In the genomic region with DNA sequence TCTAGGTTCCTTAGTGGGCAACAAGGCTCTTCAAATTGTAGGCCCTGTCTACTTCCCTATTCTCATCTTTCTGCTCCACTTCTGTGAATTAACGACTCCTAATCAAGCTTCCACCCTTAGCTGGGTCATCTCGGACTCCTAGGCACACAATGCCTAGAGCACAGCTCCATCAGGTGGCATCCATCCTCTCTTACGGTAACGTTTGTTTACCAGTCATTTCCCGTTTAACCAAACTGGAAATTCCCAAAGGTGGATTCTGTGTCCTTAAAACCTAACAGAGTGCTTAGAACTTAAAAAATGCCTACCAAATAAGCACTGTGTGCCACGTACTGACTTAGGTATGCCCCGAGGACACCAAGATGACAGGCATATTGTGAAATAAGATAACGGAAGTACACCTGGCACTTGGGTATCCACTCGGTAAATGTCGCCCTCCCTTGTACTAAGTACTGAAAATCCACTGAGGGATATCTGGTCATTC, we compare ENCODE assay signal across 8 cellular contexts. TPM values are rescaled to one million over a fixed set of nuclear protein-coding genes. Genes with fewer than 3 reads are reported as not detected.
DNase-seq lines count a peak whose midpoint lies in the region; ATAC-seq and TF ChIP-seq lines count a peak whose summit lies in the region.

No MANE protein-coding gene starts in this region.

- DNase-seq in GM12865 (ENCODE audit: low read depth): peak; percentile 59
- peak; percentile 83 for DNase-seq in OCI-M1 (lab: John Stamatoyannopoulos, UW)
- no peak for DNase-seq in coronary artery (ENCODE audit: low spot score)
- DNase-seq in naive thymus-derived CD4-positive, alpha-beta T cell: peak in 5 of 9 donors; percentile 16 to 24 (median 19)
- DNase-seq in DMS114 treated with DMSO at 0.1 percent for 48 hours (lab: John Stamatoyannopoulos, UW; ENCODE audit: unreplicated experiment): no peak
- no peak for DNase-seq in SK-N-DZ (ENCODE audit: low spot score)
- DNase-seq in COR-L47 (lab: John Stamatoyannopoulos, UW): no peak

- H3K4me3 Mint-ChIP-seq in naive thymus-derived CD4-positive, alpha-beta T cell: peak overlapping the region; percentile 89 to 99 (median 94)

- POLR2A ChIA-PET in naive thymus-derived CD4-positive, alpha-beta T cell (lab: Charles Lee): interaction anchor here (0.6 to 2.7 kb wide), 6 partner anchors 20 to 825 kb away, joined by 7 to 29 read pairs (median 8); partner anchors contain the start of genes LIN9 and SDE2

- ATAC-seq in naive thymus-derived CD4-positive, alpha-beta T cell: no peak

- H3K27me3 Mint-ChIP-seq in naive thymus-derived CD4-positive, alpha-beta T cell: no peaks in the 10 kb centered on the region

- intact Hi-C loops in naive thymus-derived CD4-positive, alpha-beta T cell (cut with micrococcal nuclease): loop anchor here (2.0 to 10.0 kb wide), 17 partner anchors 18 to 1736 kb away; partner anchors contain the start of genes COQ8A (in 2 of the 2), ITPKB (in 2 of the 2), LIN9 (in 2 of the 2) and SRP9 (in 2 of the 2)

- H3K27ac ChIP-seq in 22Rv1 (peak overlapping the region; percentile 96), coronary artery (no peak overlapping the region)
- peak overlapping the region; percentile 74 for H3K27ac ChIP-seq in naive thymus-derived CD4-positive, alpha-beta T cell (ENCODE audit: low read depth, low read length)

- CTCF ChIA-PET in naive thymus-derived CD4-positive, alpha-beta T cell (lab: Charles Lee): interaction anchor here (0.7 to 2.5 kb wide), 4 partner anchors 19 to 913 kb away, joined by 3 to 9 read pairs (median 4); no protein-coding TSS in a partner anchor

- no peaks in the 10 kb centered on the region for H3K9me3 ChIP-seq in naive thymus-derived CD4-positive, alpha-beta T cell (ENCODE audit: control insufficient read depth in 2 of 3, low read length in 3 of 3)

- no peak for TF ChIP-seq CTCF in 22Rv1 (IDR thresholded peaks at IDR 0.05)
- no peak for TF ChIP-seq CTCF in GM12865 (IDR thresholded peaks at IDR 0.05; ENCODE audit: insufficient read depth, low read depth, low read length, missing control alignments)
- TF ChIP-seq CTCF in coronary artery (IDR thresholded peaks at IDR 0.05): no peak

- H3K36me3 ChIP-seq in naive thymus-derived CD4-positive, alpha-beta T cell (ENCODE audit: control insufficient read depth in 2 of 3, insufficient read depth in 3 of 3, low read length in 3 of 3): peaks cover 3 to 15% (median 7%) of the 10 kb centered on the region in 3 experiments

- peaks cover 4 to 14% (median 5%) of the 10 kb centered on the region in 5 donors for H3K36me3 Mint-ChIP-seq in naive thymus-derived CD4-positive, alpha-beta T cell

- peaks cover 23 to 30% of the 10 kb centered on the region in 2 donors for H3K4me1 ChIP-seq in naive thymus-derived CD4-positive, alpha-beta T cell (ENCODE audit: control insufficient read depth in 2 of 2, insufficient read depth in 2 of 2, low read length in 2 of 2)

- H3K4me3 ChIP-seq in GM12865 (ENCODE audit: low read depth, low read length) (peak overlapping the region; percentile 94), coronary artery (peak overlapping the region; percentile 92)
- peak overlapping the region; percentile 82 for H3K4me3 ChIP-seq in naive thymus-derived CD4-positive, alpha-beta T cell (ENCODE audit: low read length)

- H3K4me1 Mint-ChIP-seq in naive thymus-derived CD4-positive, alpha-beta T cell: peaks cover 42 to 59% (median 48%) of the 10 kb centered on the region in 7 donors

- no peaks in the 10 kb centered on the region for H3K27me3 ChIP-seq in naive thymus-derived CD4-positive, alpha-beta T cell (ENCODE audit: control insufficient read depth in 2 of 2, insufficient read depth in 2 of 2, low read length in 2 of 2)

- H3K27ac Mint-ChIP-seq in naive thymus-derived CD4-positive, alpha-beta T cell: peak overlapping the region; percentile 68 to 96 (median 91)

- no peaks in the 10 kb centered on the region for H3K9me3 Mint-ChIP-seq in naive thymus-derived CD4-positive, alpha-beta T cell

RNA-seq across cellular contexts. Expression of gene PARP1, which starts 1.5 kb away (rescaled TPM):
- total RNA-seq in naive thymus-derived CD4-positive, alpha-beta T cell: 100 to 1,000 TPM in 2 of 5 experiments, 10 to 100 TPM in 3; 63.6 to 165 (median 89.3) TPM
- polyA plus RNA-seq in naive thymus-derived CD4-positive, alpha-beta T cell: 10 to 100 TPM; 85.6 to 95.1 TPM
- polyA plus RNA-seq in SK-N-DZ (2014; cell fraction: cytosol; rRNA removed): 181 and 222 TPM in 2 replicates
- 96.2 and 100 TPM in 2 replicates for polyA plus RNA-seq in SK-N-DZ (2014; cell fraction: nucleus; rRNA removed)

Comparison
In these comparisons a context has a peak if more than half of its experiments do, and no peak if none do; other contexts are left out.
1. H3K27ac ChIP-seq: peak in 22Rv1 (single experiment) and naive thymus-derived CD4-positive, alpha-beta T cell (single experiment); none in coronary artery (0 of 2).
2. DNase-seq: peak in GM12865 (single experiment), OCI-M1 (single experiment) and naive thymus-derived CD4-positive, alpha-beta T cell (5 of 9); none in coronary artery (single experiment), DMS114 treated with DMSO at 0.1 percent for 48 hours (single experiment), SK-N-DZ (single experiment) and COR-L47 (single experiment).
3. Peak in every context shown above with its lines, with median percentiles within 50 percentile points of each other: H3K4me3 ChIP-seq.